Comparison of ENCODE assay signal across 8 cellular contexts in the genomic region with DNA sequence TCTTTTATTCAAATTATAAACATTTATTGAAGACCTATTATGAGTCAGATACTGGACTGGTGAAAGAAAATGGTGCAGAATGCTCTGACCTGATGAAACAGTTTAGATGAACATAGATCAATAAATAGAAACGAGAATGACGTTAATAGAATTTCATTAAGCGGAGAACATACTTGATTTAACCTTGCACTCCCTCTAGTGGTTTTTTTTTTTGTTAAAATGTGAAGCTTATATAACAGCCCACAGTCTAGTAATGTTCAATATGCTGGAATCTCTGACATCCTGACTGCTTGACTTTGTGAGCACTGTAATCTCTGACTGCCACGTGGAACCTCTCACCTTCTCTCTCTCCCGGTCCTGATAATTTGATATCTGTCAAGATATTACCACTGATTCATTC. TPM values are rescaled to one million over a fixed set of nuclear protein-coding genes. Genes with fewer than 3 reads are reported as not detected.
DNase-seq lines count a peak whose midpoint lies in the region; ATAC-seq and TF ChIP-seq lines count a peak whose summit lies in the region.

No MANE protein-coding gene starts in this region.

- ATAC-seq in left lobe of liver (peak; percentile 92), GM21423 (IDR thresholded peaks at IDR 0.05; ENCODE audit: unreplicated experiment) (no peak)

- peak; percentile 8 for TF ChIP-seq CTCF in CD14-positive monocyte (IDR thresholded peaks at IDR 0.05)
- peak; percentile 58 to 62 for TF ChIP-seq CTCF in brain (conservative IDR thresholded peaks at IDR 0.05)

- H3K27ac Mint-ChIP-seq in CD14-positive monocyte (no peak overlapping the region), brain (peak overlapping the region in 3 of 5 experiments; percentile 18 to 65 (median 43))

- H3K9me3 Mint-ChIP-seq in CD14-positive monocyte: no peaks in the 10 kb centered on the region
- H3K9me3 Mint-ChIP-seq in brain: peaks cover 0 to 3% (median 0%) of the 10 kb centered on the region in 5 experiments

- H3K4me1 Mint-ChIP-seq in CD14-positive monocyte (no peaks in the 10 kb centered on the region), brain (peaks cover 9% of the 10 kb centered on the region)

- intact Hi-C loops in CD14-positive monocyte (cut with micrococcal nuclease): no loop called here

- no peak for DNase-seq in CD14-positive monocyte (ENCODE audit: low spot score)
- DNase-seq in NAMALWA (ENCODE audit: low spot score): peak; percentile 37
- no peak for DNase-seq in left lobe of liver (ENCODE audit: low spot score)
- no peak for DNase-seq in stimulated activated naive CD4-positive, alpha-beta T cell treated with Interleukin-2 at 50 U/mL for 16 hours (lab: John Stamatoyannopoulos, UW)
- DNase-seq in ureter (ENCODE audit: low spot score): no peak
- no peak for DNase-seq in activated T-cell treated with anti-CD3 and anti-CD28 coated beads, Interleukin-2, amount 50 U/mL, for 48 hours

- H3K36me3 Mint-ChIP-seq in CD14-positive monocyte (peaks cover 7 to 30% of the 10 kb centered on the region in 2 donors), brain (no peaks in the 10 kb centered on the region)

- H3K27me3 Mint-ChIP-seq in CD14-positive monocyte (ENCODE audit: low read depth in 3 of 3) (no peaks in the 10 kb centered on the region), brain (no peaks in the 10 kb centered on the region)

- no peak overlapping the region for H3K4me3 Mint-ChIP-seq in CD14-positive monocyte
- H3K4me3 Mint-ChIP-seq in brain: no peak overlapping the region

RNA-seq across cellular contexts. Expression of a gene that starts 32.3 kb away (rescaled TPM):
- 10 to 100 TPM; 20.5 to 22.9 TPM for polyA plus RNA-seq in CD14-positive monocyte
- 19.3 TPM for polyA plus RNA-seq in brain (ENCODE audit: insufficient read depth, low read depth, low replicate concordance)
- total RNA-seq in left lobe of liver: 16.0 TPM
- total RNA-seq in ureter: 42.1 TPM

Comparison
In these comparisons a context has a peak if more than half of its experiments do, and no peak if none do; other contexts are left out.
1. H3K27ac Mint-ChIP-seq: peak in brain (3 of 5); none in CD14-positive monocyte (0 of 7).